In genomic region chr17:42677921-42678781, GRCh38 we compare ENCODE assay signal across 8 cellular contexts. TPM values are rescaled to one million over a fixed set of nuclear protein-coding genes. Genes with fewer than 3 reads are reported as not detected.
DNase-seq lines count a peak whose midpoint lies in the region; ATAC-seq and TF ChIP-seq lines count a peak whose summit lies in the region.

No MANE protein-coding gene starts in this region.

- peak overlapping the region; percentile 99 for H3K4me2 ChIP-seq in KMS-11
- H3K4me2 ChIP-seq in PC-9: peak overlapping the region; percentile 79

- H3K27me3 ChIP-seq in KMS-11 (ENCODE audit: insufficient read depth, low read depth) (no peaks in the 10 kb centered on the region), PC-9 (ENCODE audit: insufficient read depth, low read depth) (no peaks in the 10 kb centered on the region), esophagus (ENCODE audit: control insufficient read depth in 1 of 2, insufficient read depth in 2 of 2, low read length in 2 of 2) (no peaks in the 10 kb centered on the region)

- peaks cover 47% of the 10 kb centered on the region for H3K4me1 ChIP-seq in KMS-11 (ENCODE audit: low read depth, poor library complexity, severe bottlenecking)
- peaks cover 54% of the 10 kb centered on the region for H3K4me1 ChIP-seq in PC-9 (replicated peaks; ENCODE audit: insufficient read depth)
- H3K4me1 ChIP-seq in esophagus (ENCODE audit: control insufficient read depth in 2 of 2, insufficient read depth in 2 of 2, low read length in 1 of 2): peaks cover 5 to 18% of the 10 kb centered on the region in 2 donors

- POLR2A ChIA-PET in PC-9 (lab: Charles Lee; ENCODE audit: unreplicated experiment): interaction anchor here (0.6 to 0.7 kb wide), 2 partner anchors 55 to 69 kb away, joined by 5 to 8 read pairs; partner anchors contain the start of genes RETREG3 and TUBG1

- 0 to 1% methylated on average over 50 to 53 of the region's 53 CpGs for WGBS in esophagus, 2 donors

- H3K4me3 ChIP-seq in KMS-11 (IDR thresholded peaks at IDR 0.05; ENCODE audit: insufficient read depth, low read depth, low read length) (no peak overlapping the region), PC-9 (peak overlapping the region; percentile 65), esophagus (ENCODE audit: low read depth in 1 of 2, low read length in 2 of 2) (peak overlapping the region; percentile 51 to 70)

- DNase-seq in A172 (ENCODE audit: low spot score): peak; percentile 89
- DNase-seq in PC-9: peak; percentile 81 to 86
- peak; percentile 90 to 92 for DNase-seq in activated T-cell treated with anti-CD3 and anti-CD28 coated beads, Interleukin-2, amount 50 U/mL, for 48 hours
- peak; percentile 84 for DNase-seq in mucosa of gallbladder (ENCODE audit: low spot score)
- DNase-seq in stimulated activated CD8-positive, alpha-beta memory T cell treated with anti-CD3 and anti-CD28 coated beads, Interleukin-7, amount 100 ng/mL, for 1 hour (ENCODE audit: low read depth in 2 of 2): peak; percentile 32 to 52

- peak overlapping the region; percentile 73 for H3K9ac ChIP-seq in KMS-11

- H3K27ac ChIP-seq in KMS-11 (peak overlapping the region; percentile 98), PC-9 (peak overlapping the region; percentile 61), esophagus (ENCODE audit: low read depth in 2 of 2, low read length in 1 of 2) (peak overlapping the region; percentile 97)

- H3K9me2 ChIP-seq in PC-9 (ENCODE audit: insufficient read depth): no peaks in the 10 kb centered on the region

- no peaks in the 10 kb centered on the region for H4K20me1 ChIP-seq in KMS-11 (ENCODE audit: insufficient read depth)
- H4K20me1 ChIP-seq in PC-9 (ENCODE audit: insufficient read depth): no peaks in the 10 kb centered on the region

- TF ChIP-seq CTCF in KMS-11 (conservative IDR thresholded peaks at IDR 0.05; ENCODE audit: low read depth, low read length): no peak
- no peak for TF ChIP-seq CTCF in PC-9 (conservative IDR thresholded peaks at IDR 0.05)

- no peaks in the 10 kb centered on the region for H3K9me3 ChIP-seq in PC-9 (ENCODE audit: insufficient read depth, low read depth)
- peaks cover 0 to 2% of the 10 kb centered on the region in 2 donors for H3K9me3 ChIP-seq in esophagus (ENCODE audit: control insufficient read depth in 2 of 2, insufficient read depth in 1 of 2, low read depth in 1 of 2, low read length in 1 of 2)

- TSS peak; percentile 88 for BruUV-seq in PC-9 (replicated peaks; lab: Mats Ljungman, UMichigan)

- CTCF ChIA-PET in PC-9 (lab: Charles Lee): interaction anchor here (0.5 to 2.5 kb wide), 6 partner anchors 10 to 287 kb away, joined by 3 to 11 read pairs (median 6); partner anchors contain the start of gene TUBG1

- H2AFZ ChIP-seq in KMS-11 (ENCODE audit: low read depth): peak overlapping the region; percentile 48
- peak overlapping the region; percentile 76 for H2AFZ ChIP-seq in PC-9

- intact Hi-C loops in PC-9 (cut with micrococcal nuclease; ENCODE audit: unreplicated experiment): loop anchor here (1.0 to 5.0 kb wide), 4 partner anchors 11 to 351 kb away; partner anchors contain the start of genes CAVIN1, RETREG3 and TUBG1

- H3K36me3 ChIP-seq in KMS-11 (ENCODE audit: insufficient read depth) (no peaks in the 10 kb centered on the region), PC-9 (ENCODE audit: low read depth) (no peaks in the 10 kb centered on the region), esophagus (ENCODE audit: control insufficient read depth in 2 of 2, insufficient read depth in 2 of 2, low read length in 1 of 2) (peaks cover 0 to 3% of the 10 kb centered on the region in 2 donors)

- H3F3A ChIP-seq in PC-9 (ENCODE audit: insufficient read depth, low read depth): peaks cover 45% of the 10 kb centered on the region

- H3K79me2 ChIP-seq in KMS-11 (ENCODE audit: insufficient read depth, low read depth) (peaks cover 45% of the 10 kb centered on the region), PC-9 (ENCODE audit: low read depth) (peaks cover 31% of the 10 kb centered on the region)

- peak; percentile 26 for ATAC-seq in GM18520 (IDR thresholded peaks at IDR 0.05; ENCODE audit: unreplicated experiment)

RNA-seq across cellular contexts. Expression of gene PLEKHH3, which starts 1.4 kb away (rescaled TPM):
- 32.8 and 37.0 TPM in 2 replicates for total RNA-seq in A172 (2014; rRNA removed; shearing (Covaris generic))
- total RNA-seq in PC-9 (2021) (22.5 and 32.2 TPM in 2 replicates), mucosa of gallbladder (36.1 TPM)
- polyA plus RNA-seq in esophagus: 10 to 100 TPM; 49.4 to 84.6 TPM

RNA-seq across cellular contexts. Expression of gene CCR10, which starts 3.5 kb away (rescaled TPM):
- total RNA-seq in A172 (2014; rRNA removed; shearing (Covaris generic)): 2.7 and 3.6 TPM in 2 replicates
- total RNA-seq in PC-9 (2021): 0.25 TPM in 1 of 2 replicates, not detected in the other
- polyA plus RNA-seq in esophagus: under 1 TPM; 0.22 to 0.42 TPM
- total RNA-seq in mucosa of gallbladder: 0.49 TPM

RNA-seq across cellular contexts. Expression of gene CNTNAP1, which starts 4.2 kb away (rescaled TPM):
- total RNA-seq in A172 (2014; rRNA removed; shearing (Covaris generic)): 19.2 and 20.8 TPM in 2 replicates
- total RNA-seq in PC-9 (2021) (1.4 and 1.8 TPM in 2 replicates), mucosa of gallbladder (8.1 TPM)
- polyA plus RNA-seq in esophagus: 1 to 10 TPM; 1.3 to 1.5 TPM

RNA-seq across cellular contexts. Expression of gene TUBG2, which starts 19.1 kb away (rescaled TPM):
- 21.8 and 34.1 TPM in 2 replicates for total RNA-seq in A172 (2014; rRNA removed; shearing (Covaris generic))
- 25.5 and 28.3 TPM in 2 replicates for total RNA-seq in PC-9 (2021)
- 10 to 100 TPM in 1 of 2 donors, 1 to 10 TPM in 1; 7.6 to 12.0 TPM for polyA plus RNA-seq in esophagus
- 30.8 TPM for total RNA-seq in mucosa of gallbladder
